1 cellular context compared by ENCODE assay signal in the genomic region with DNA sequence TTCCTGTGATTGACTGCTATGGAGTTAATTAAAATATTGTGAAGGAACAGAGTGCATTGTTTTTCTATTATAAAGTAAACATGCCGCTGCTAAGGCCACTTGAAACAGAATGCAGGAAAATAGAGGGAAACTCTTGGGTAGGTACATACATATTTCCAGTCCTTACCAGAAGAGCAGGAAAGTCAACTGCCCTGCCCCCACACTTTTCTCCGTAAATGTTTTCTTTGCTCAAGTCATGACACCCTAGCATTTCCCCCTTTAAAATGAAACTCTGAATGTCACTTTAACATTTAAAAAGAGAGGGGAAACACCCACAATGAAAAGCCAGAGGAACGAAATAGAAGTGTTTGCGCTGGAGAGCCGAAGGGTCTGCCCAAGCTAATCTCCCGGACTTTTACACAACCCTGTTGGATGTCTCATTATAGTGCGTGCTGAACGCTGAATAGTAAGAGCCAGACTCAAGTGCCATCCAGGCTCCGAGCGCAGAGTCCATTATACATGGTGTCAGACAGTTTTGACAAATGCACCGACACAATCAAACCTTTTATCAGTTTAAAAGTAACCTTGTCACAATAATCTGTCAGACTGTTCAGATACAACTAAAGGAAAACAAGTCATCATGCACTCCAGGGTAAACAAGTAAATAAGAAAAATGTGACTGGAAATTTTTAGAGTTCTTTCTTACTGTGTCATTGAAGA.
TF ChIP-seq lines count a peak whose summit lies in the region.

No MANE protein-coding gene starts in this region.

TF ChIP-seq in GM12878, 131 proteins besides CTCF, POLR2A, EP300 and RAD21 (continued from another document):
- TF ChIP-seq BCL11A (IDR thresholded peaks at IDR 0.05; ENCODE audit: low read depth, low read length) (no peak), ZNF384 (IDR thresholded peaks at IDR 0.05; ENCODE audit: borderline replicate concordance, low read depth, low read length) (no peak)
TF ChIP-seq in GM12878: peak in this region for 0.
